1 cellular context compared by ENCODE assay signal in genomic region chr20:56205350-56205749, GRCh38.
TF ChIP-seq lines count a peak whose summit lies in the region.

No MANE protein-coding gene starts in this region.

TF ChIP-seq in SK-N-SH, 30 proteins besides CTCF, POLR2A, EP300 and RAD21 (continued from another document):
- no peak for TF ChIP-seq REST (IDR thresholded peaks at IDR 0.05; ENCODE audit: low read depth, low read length)
